ENCODE assay signal across 10 cellular contexts in genomic region chr1:45913183-45913924, GRCh38.
DNase-seq lines count a peak whose midpoint lies in the region; ATAC-seq and TF ChIP-seq lines count a peak whose summit lies in the region.
"Had no signal": no experiment of that assay in that cellular context is flagged by ENCODE, and none has a peak within 500 bp of the region (broad histone marks: within the 10 kb centered on the region; RNA-seq: fewer than 3 reads in every experiment).

No MANE protein-coding gene starts in this region.

- no peak overlapping the region for H3K4me2 ChIP-seq in PC-3 (ENCODE audit: low read length)

- ATAC-seq in CD8-positive, alpha-beta T cell: no peak
- ATAC-seq in GM21786 (IDR thresholded peaks at IDR 0.05; ENCODE audit: unreplicated experiment) (no peak), PC-3 (no peak)

- no peaks in the 10 kb centered on the region for H3K27me3 ChIP-seq in CD8-positive, alpha-beta T cell (ENCODE audit: insufficient read depth, low read length)
- H3K27me3 ChIP-seq in PC-3 (ENCODE audit: low read length): no peaks in the 10 kb centered on the region

- no peaks in the 10 kb centered on the region for H4K20me1 ChIP-seq in PC-3 (ENCODE audit: low read length)

- no peaks in the 10 kb centered on the region for H3F3A ChIP-seq in PC-3 (ENCODE audit: low read length, unreplicated experiment)

- H3K9ac ChIP-seq in PC-3 (ENCODE audit: low read length): no peak overlapping the region

- H3K9me3 ChIP-seq in CD8-positive, alpha-beta T cell (ENCODE audit: low read length): no peaks in the 10 kb centered on the region
- no peaks in the 10 kb centered on the region for H3K9me3 ChIP-seq in PC-3 (ENCODE audit: low read length)

- DNase-seq in GM13976 (ENCODE audit: low spot score) (peak; percentile 33), SK-MEL-5 (ENCODE audit: low read depth, low spot score) (peak; percentile 12), glutamatergic neuron (no peak), renal cortical epithelial cell (ENCODE audit: low read depth) (peak; percentile 95), D341Med (ENCODE audit: low spot score) (no peak), PC-3 (no peak)
- no peak for DNase-seq in CD8-positive, alpha-beta T cell
- DNase-seq: NCI-H1105 treated with DMSO at 0.1 percent for 48 hours, occipital lobe had no signal

- H3K4me3 Mint-ChIP-seq in glutamatergic neuron (ENCODE audit: unreplicated experiment): no peak overlapping the region
- H3K4me3 Mint-ChIP-seq in CD8-positive, alpha-beta T cell: no peak overlapping the region

- H3K36me3 Mint-ChIP-seq in glutamatergic neuron (ENCODE audit: unreplicated experiment): no peaks in the 10 kb centered on the region
- no peaks in the 10 kb centered on the region for H3K36me3 Mint-ChIP-seq in CD8-positive, alpha-beta T cell

- H3K27ac ChIP-seq in CD8-positive, alpha-beta T cell (ENCODE audit: low read depth, low read length): no peak overlapping the region
- H3K27ac ChIP-seq in PC-3 (ENCODE audit: low read length): no peak overlapping the region

- TF ChIP-seq CTCF in GM13976 (IDR thresholded peaks at IDR 0.05; ENCODE audit: borderline replicate concordance, control extremely low read depth, extremely low read depth, insufficient read depth, missing control alignments) (no peak), glutamatergic neuron (IDR thresholded peaks at IDR 0.05; ENCODE audit: partially characterized antibody, unreplicated experiment) (no peak), PC-3 (conservative IDR thresholded peaks at IDR 0.05; ENCODE audit: low read depth, low read length) (no peak)
- TF ChIP-seq CTCF in CD8-positive, alpha-beta T cell (IDR thresholded peaks at IDR 0.05): no peak

- POLR2A ChIA-PET in CD8-positive, alpha-beta T cell (lab: Charles Lee): no interaction called here
- POLR2A ChIA-PET in PC-3 (lab: Charles Lee; ENCODE audit: unreplicated experiment): no interaction called here

- H3K4me3 ChIP-seq in CD8-positive, alpha-beta T cell (ENCODE audit: low read depth, low read length): no peak overlapping the region
- H3K4me3 ChIP-seq in PC-3 (ENCODE audit: low read length): no peak overlapping the region

- no peak overlapping the region for H2AFZ ChIP-seq in PC-3 (ENCODE audit: low read length)

- no peaks in the 10 kb centered on the region for H3K79me2 ChIP-seq in PC-3 (ENCODE audit: low read length)

- H3K9me3 Mint-ChIP-seq in glutamatergic neuron (ENCODE audit: unreplicated experiment): no peaks in the 10 kb centered on the region
- no peaks in the 10 kb centered on the region for H3K9me3 Mint-ChIP-seq in CD8-positive, alpha-beta T cell

- in situ Hi-C loops in GM13976 (cut with MboI; ENCODE audit: low sequenced_read_pairs, unreplicated experiment): no loop called here
- in situ Hi-C loops in SK-MEL-5 (cut with HindIII; ENCODE audit: low pct_unique_long_range_greater_than_20kb, low sequenced_read_pairs): no loop called here

- no TSS peak for BruUV-seq in PC-3 (replicated peaks; lab: Mats Ljungman, UMichigan)

- H3K27ac Mint-ChIP-seq in glutamatergic neuron (ENCODE audit: unreplicated experiment): peak overlapping the region; percentile 2
- no peak overlapping the region for H3K27ac Mint-ChIP-seq in CD8-positive, alpha-beta T cell

- intact Hi-C loops in CD8-positive, alpha-beta T cell (cut with DNase I, micrococcal nuclease): no loop called here
- intact Hi-C loops in PC-3 (cut with micrococcal nuclease): no loop called here

- CTCF ChIA-PET in CD8-positive, alpha-beta T cell (lab: Charles Lee): no interaction called here
- CTCF ChIA-PET in PC-3 (lab: Charles Lee): no interaction called here

- H3K27me3 Mint-ChIP-seq in glutamatergic neuron (ENCODE audit: unreplicated experiment): peaks cover 4% of the 10 kb centered on the region
- H3K27me3 Mint-ChIP-seq in CD8-positive, alpha-beta T cell (ENCODE audit: low read depth): no peaks in the 10 kb centered on the region

- H3K36me3 ChIP-seq in CD8-positive, alpha-beta T cell (ENCODE audit: insufficient read depth, low read length): no peaks in the 10 kb centered on the region
- H3K36me3 ChIP-seq in PC-3 (ENCODE audit: low read depth, low read length): no peaks in the 10 kb centered on the region

- peaks cover 8% of the 10 kb centered on the region for H3K4me1 Mint-ChIP-seq in glutamatergic neuron (ENCODE audit: low read depth, unreplicated experiment)
- H3K4me1 Mint-ChIP-seq in CD8-positive, alpha-beta T cell (ENCODE audit: low read depth): no peaks in the 10 kb centered on the region

- no peaks in the 10 kb centered on the region for H3K4me1 ChIP-seq in CD8-positive, alpha-beta T cell (ENCODE audit: insufficient read depth, low read length)
- H3K4me1 ChIP-seq in PC-3 (ENCODE audit: insufficient read depth, low read length): no peaks in the 10 kb centered on the region

- no peaks in the 10 kb centered on the region for H3K9me2 ChIP-seq in PC-3 (replicated peaks; ENCODE audit: low read length)

Comparison
In these comparisons a context has a peak if more than half of its experiments do, and no peak if none do; other contexts are left out.
1. DNase-seq: peak in GM13976 (single experiment), SK-MEL-5 (single experiment) and renal cortical epithelial cell (single experiment); none in glutamatergic neuron (single experiment), CD8-positive, alpha-beta T cell (0 of 7), D341Med (single experiment) and PC-3 (single experiment).